In genomic region chr18:54798186-54798585, GRCh38 we compare ENCODE assay signal across 7 cellular contexts.
"Had no signal": no experiment of that assay in that cellular context is flagged by ENCODE, and none has a peak within 500 bp of the region (broad histone marks: within the 10 kb centered on the region; RNA-seq: fewer than 3 reads in every experiment).

No MANE protein-coding gene starts in this region.

- FAIRE-seq: H1, H54 had no signal

- H3K4me3 ChIP-seq: GM23248 had no signal

- H2AFZ ChIP-seq: GM23248 had no signal

- H3K9ac ChIP-seq: GM23248 had no signal

- DNase-seq: GM23248, H9, HCEC 1CT, KBM-7 had no signal

- H3K27ac ChIP-seq: GM23248, HL-60 had no signal
